In genomic region chr1:39691383-39692151, GRCh38 we compare ENCODE assay signal across 8 cellular contexts. TPM values are rescaled to one million over a fixed set of nuclear protein-coding genes. Genes with fewer than 3 reads are reported as not detected.
A peak's percentile ranks its signal among the peaks of the same experiment; 100 is the strongest.
DNase-seq lines count a peak whose midpoint lies in the region; ATAC-seq and TF ChIP-seq lines count a peak whose summit lies in the region.

Gene HPCAL4 (minus strand): TSS chr1:39691433. CDS start chr1:39684603, 6,830 bp downstream.

- CTCF ChIA-PET in A673 (lab: Charles Lee) = interaction anchor here (1.0 kb wide), 2 partner anchors 10 to 85 kb away, joined by 3 to 4 read pairs; no protein-coding TSS in a partner anchor

- peaks cover 73% of the 10 kb centered on the region for H3K27me3 ChIP-seq in A673 (replicated peaks; ENCODE audit: insufficient read depth, low read depth, low read length, poor library complexity)
- H3K27me3 ChIP-seq in effector memory CD4-positive, alpha-beta T cell (replicated peaks; ENCODE audit: control insufficient read depth, insufficient read depth, low read length, poor library complexity, severe bottlenecking) = no peaks in the 10 kb centered on the region

- H3K27me3 Mint-ChIP-seq in memory B cell = peaks cover 30% of the 10 kb centered on the region

- peak within 1 kb of the TSS; percentile 59 for H3K27ac Mint-ChIP-seq in memory B cell

- H3K4me1 Mint-ChIP-seq in memory B cell = peaks cover 10% of the 10 kb centered on the region

- no peaks in the 10 kb centered on the region for H3K36me3 ChIP-seq in A673 (ENCODE audit: insufficient read depth, low read length, poor library complexity, severe bottlenecking)
- H3K36me3 ChIP-seq in effector memory CD4-positive, alpha-beta T cell (ENCODE audit: control insufficient read depth, insufficient read depth, low read length) = no peaks in the 10 kb centered on the region

- no TSS peak for BruUV-seq in A673 (replicated peaks; lab: Mats Ljungman, UMichigan)

- no peaks in the 10 kb centered on the region for H3K9me3 Mint-ChIP-seq in memory B cell

- ATAC-seq in GM19023 (IDR thresholded peaks at IDR 0.05; ENCODE audit: unreplicated experiment) (peak; percentile 89), HG03520 (IDR thresholded peaks at IDR 0.05; ENCODE audit: unreplicated experiment) (peak; percentile 91), memory B cell (ENCODE audit: low read depth) (peak; percentile 86)

- no peaks in the 10 kb centered on the region for H3K9me3 ChIP-seq in A673 (ENCODE audit: low read depth, low read length, poor library complexity, severe bottlenecking)
- no peaks in the 10 kb centered on the region for H3K9me3 ChIP-seq in effector memory CD4-positive, alpha-beta T cell (ENCODE audit: control insufficient read depth, low read length)

- peaks cover 11% of the 10 kb centered on the region for H3K4me1 ChIP-seq in A673 (ENCODE audit: insufficient read depth, low read length, poor library complexity, severe bottlenecking)
- peaks cover 32% of the 10 kb centered on the region for H3K4me1 ChIP-seq in effector memory CD4-positive, alpha-beta T cell (ENCODE audit: control insufficient read depth, insufficient read depth, low read length, poor library complexity, severe bottlenecking)

- TF ChIP-seq CTCF in A673 (conservative IDR thresholded peaks at IDR 0.05; ENCODE audit: low read depth, low read length) = no peak

- peak; percentile 94 for DNase-seq in A673 (ENCODE audit: low spot score)
- DNase-seq in NCI-H748 treated with DMSO at 0.1 percent for 48 hours (lab: John Stamatoyannopoulos, UW) = peak; percentile 100
- DNase-seq in activated CD8-positive, alpha-beta memory T cell treated with anti-CD3 and anti-CD28 coated beads for 4 hours (ENCODE audit: low read depth in 2 of 2) = peak; percentile 77 to 87
- peak; percentile 73 to 91 (median 89) for DNase-seq in effector memory CD4-positive, alpha-beta T cell
- DNase-seq in memory B cell (ENCODE audit: low spot score in 2 of 2) = peak; percentile 65 to 68
- DNase-seq in stimulated activated CD4-positive, alpha-beta T cell treated with anti-CD3 and anti-CD28 coated beads, TNF-alpha, amount 100 ng/mL, for 48 hours (ENCODE audit: low read depth in 3 of 3) = peak; percentile 67 to 82 (median 77)

- intact Hi-C loops in A673 (cut with micrococcal nuclease; ENCODE audit: unreplicated experiment) = loop anchor here (2.0 kb wide), 1 partner anchor 33 kb away; no protein-coding TSS in a partner anchor

- no peak within 1 kb of the TSS for H3K27ac ChIP-seq in A673 (ENCODE audit: low read depth, low read length, poor library complexity, severe bottlenecking)
- peak within 1 kb of the TSS; percentile 76 for H3K27ac ChIP-seq in effector memory CD4-positive, alpha-beta T cell (ENCODE audit: insufficient read depth, low read length, poor library complexity, severe bottlenecking)

- peak within 1 kb of the TSS; percentile 39 for H3K4me3 ChIP-seq in A673 (ENCODE audit: low read depth, low read length, poor library complexity, severe bottlenecking)
- H3K4me3 ChIP-seq in effector memory CD4-positive, alpha-beta T cell (ENCODE audit: insufficient read depth, low read depth, low read length, poor library complexity, severe bottlenecking) = peak within 1 kb of the TSS; percentile 72

- no peaks in the 10 kb centered on the region for H3K36me3 Mint-ChIP-seq in memory B cell

- H3K4me3 Mint-ChIP-seq in memory B cell = peak within 1 kb of the TSS; percentile 77

- POLR2A ChIA-PET in A673 (lab: Charles Lee; ENCODE audit: low non-redundant PET) = interaction anchor here (0.6 kb wide), 1 partner anchor 18 kb away, joined by 3 read pairs; no protein-coding TSS in a partner anchor

RNA-seq across cellular contexts. Expression of gene HPCAL4, which starts in this region (rescaled TPM):
- total RNA-seq in A673 (2021) = not detected in 2 replicates

Comparison
In these comparisons a context has a peak if more than half of its experiments do, and no peak if none do; other contexts are left out.
1. Peak in DNase-seq and H3K4me3 ChIP-seq in A673; RNA of the gene not detected or under 1 TPM.